8 cellular contexts compared by ENCODE assay signal in genomic region chr6:108847738-108848115, GRCh38. TPM values are rescaled to one million over a fixed set of nuclear protein-coding genes. Genes with fewer than 3 reads are reported as not detected.
DNase-seq lines count a peak whose midpoint lies in the region; ATAC-seq and TF ChIP-seq lines count a peak whose summit lies in the region.

No MANE protein-coding gene starts in this region.

- no peaks in the 10 kb centered on the region for H3K36me3 Mint-ChIP-seq in T-cell

- peak overlapping the region; percentile 79 to 84 (median 79) for H3K9ac ChIP-seq in skeletal muscle tissue (ENCODE audit: low read depth in 1 of 3, low read length in 3 of 3)

- CTCF ChIA-PET in HEK293 (lab: Yijun Ruan, JAX) (interaction anchor here (0.6 to 5.0 kb wide), 10 partner anchors 9 to 306 kb away, joined by 3 to 33 read pairs (median 4); no protein-coding TSS in a partner anchor), T-cell (lab: Charles Lee) (interaction anchor here (0.7 to 1.8 kb wide), 14 partner anchors 10 to 307 kb away, joined by 3 to 5 read pairs (median 3); no protein-coding TSS in a partner anchor)

- H3K36me3 ChIP-seq in HEK293 (ENCODE audit: control insufficient read depth in 2 of 2, insufficient read depth in 1 of 2, low read length in 2 of 2) (no peaks in the 10 kb centered on the region), gastroesophageal sphincter (no peaks in the 10 kb centered on the region), skeletal muscle tissue (ENCODE audit: control insufficient read depth in 3 of 3, insufficient read depth in 3 of 3, low read length in 3 of 3) (no peaks in the 10 kb centered on the region)

- H3K27me3 Mint-ChIP-seq in T-cell: no peaks in the 10 kb centered on the region

- WGBS in gastroesophageal sphincter (ENCODE audit: low coverage in 1 of 2), 2 donors: 29 to 37% methylated on average over 11 to 12 of the region's 12 CpGs

- H3K4me3 ChIP-seq in HEK293 (ENCODE audit: low read depth, low read length): peak overlapping the region; percentile 72
- peak overlapping the region; percentile 61 to 70 for H3K4me3 ChIP-seq in gastroesophageal sphincter
- H3K4me3 ChIP-seq in skeletal muscle tissue (ENCODE audit: low read length in 3 of 3): peak overlapping the region; percentile 79 to 95 (median 84)

- TF ChIP-seq CTCF in HEK293 (tag by site-specific recombination; IDR thresholded peaks at IDR 0.05) (no peak), gastroesophageal sphincter (IDR thresholded peaks at IDR 0.05) (no peak)

- H3K27me3 ChIP-seq in gastroesophageal sphincter (no peaks in the 10 kb centered on the region), skeletal muscle tissue (ENCODE audit: control insufficient read depth in 3 of 3, insufficient read depth in 3 of 3, low read length in 3 of 3) (no peaks in the 10 kb centered on the region)

- ATAC-seq in T-cell (replicated peaks in 1 of 4) (peak in 2 of 4 experiments; percentile 3 to 21), gastroesophageal sphincter (no peak), GM19035 (IDR thresholded peaks at IDR 0.05; ENCODE audit: unreplicated experiment) (no peak)

- H3K9me3 ChIP-seq in HEK293 (ENCODE audit: control insufficient read depth, insufficient read depth, low read depth, low read length) (no peaks in the 10 kb centered on the region), gastroesophageal sphincter (no peaks in the 10 kb centered on the region), skeletal muscle tissue (ENCODE audit: control insufficient read depth in 3 of 3, low read length in 3 of 3) (no peaks in the 10 kb centered on the region)

- peak overlapping the region; percentile 60 to 89 for H3K27ac Mint-ChIP-seq in T-cell

- POLR2A ChIA-PET in HEK293 (lab: Yijun Ruan, JAX): interaction anchor here (0.9 to 3.0 kb wide), 9 partner anchors 12 to 307 kb away, joined by 3 to 24 read pairs (median 5); partner anchors contain the start of genes CEP57L1, FOXO3 and SESN1
- POLR2A ChIA-PET in T-cell (lab: Charles Lee): interaction anchor here (0.6 to 1.1 kb wide), 4 partner anchors 26 to 289 kb away, joined by 3 to 13 read pairs (median 4); no protein-coding TSS in a partner anchor

- no peak for TF ChIP-seq POLR2A in gastroesophageal sphincter (IDR thresholded peaks at IDR 0.05)

- H3K9me3 Mint-ChIP-seq in T-cell: no peaks in the 10 kb centered on the region

- H3K4me3 Mint-ChIP-seq in T-cell: peak overlapping the region; percentile 82 to 87 (median 86)

- DNase-seq in T-cell (no peak), cerebellar nuclear complex (lab: John Stamatoyannopoulos, UW) (no peak), NCI-H2029 treated with DMSO at 0.1 percent for 48 hours (lab: John Stamatoyannopoulos, UW) (no peak), T-helper 9 cell (no peak)

- H3K4me1 ChIP-seq in HEK293 (ENCODE audit: control insufficient read depth, insufficient read depth, low read length) (peaks cover 4% of the 10 kb centered on the region; the same call in 1 of the 2 replicates), gastroesophageal sphincter (peaks cover 0 to 44% (median 3%) of the 10 kb centered on the region in 3 donors), skeletal muscle tissue (ENCODE audit: control insufficient read depth in 3 of 3, insufficient read depth in 3 of 3, low read length in 3 of 3) (peaks cover 19 to 22% (median 20%) of the 10 kb centered on the region in 3 donors)

- H3K4me1 Mint-ChIP-seq in T-cell: peaks cover 24 to 26% (median 25%) of the 10 kb centered on the region in 3 donors

- H3K27ac ChIP-seq in HEK293 (ENCODE audit: extremely low read depth, low read depth, low read length) (no peak overlapping the region; the same call in 1 of the 2 replicates), gastroesophageal sphincter (peak overlapping the region; percentile 64 to 91 (median 84)), skeletal muscle tissue (ENCODE audit: low read depth, low read length) (peak overlapping the region; percentile 78)

- no peak for TF ChIP-seq EP300 in gastroesophageal sphincter (IDR thresholded peaks at IDR 0.05)

TF ChIP-seq in HEK293, 187 proteins besides CTCF, POLR2A, EP300 and RAD21:
- TF ChIP-seq ZNF133 (tag by site-specific recombination; IDR thresholded peaks at IDR 0.05): 0 out of 2 replicates have a peak, but pooled peaks have one; percentile 10
- TF ChIP-seq ZNF121 (tag by site-specific recombination; IDR thresholded peaks at IDR 0.05): no peak

RNA-seq across cellular contexts. Expression of gene ARMC2, which starts 0.5 kb away (rescaled TPM):
- total RNA-seq in T-cell: 1 to 10 TPM; 6.4 to 10.0 (median 8.1) TPM
- 1 to 10 TPM; 2.8 to 3.9 (median 3.5) TPM for total RNA-seq in gastroesophageal sphincter
- 4.7 TPM for total RNA-seq in skeletal muscle tissue
